1 cellular context compared by ENCODE assay signal in genomic region chr3:33440328-33440577, GRCh38.
TF ChIP-seq lines count a peak whose summit lies in the region.

TSS of gene UBP1 (minus strand) at chr3:33440405. CDS start at chr3:33439848, 557 bp downstream.

TF ChIP-seq in HepG2, 621 proteins besides CTCF, POLR2A, EP300 and RAD21 (continued from another document and continues in another):
- TF ChIP-seq ZHX1 (CRISPR knock-in tag; IDR thresholded peaks at IDR 0.05; ENCODE audit: low read depth) (no peak), ASH2L (IDR thresholded peaks at IDR 0.05; ENCODE audit: insufficient read length, low read depth, low read length) (no peak), CBX5 (CRISPR knock-in tag; IDR thresholded peaks at IDR 0.05; ENCODE audit: borderline replicate concordance) (no peak), ZNF788 (CRISPR knock-in tag; IDR thresholded peaks at IDR 0.05; ENCODE audit: borderline replicate concordance) (no peak), ZBTB10 (CRISPR knock-in tag; IDR thresholded peaks at IDR 0.05; ENCODE audit: borderline replicate concordance) (no peak), HDAC1 (CRISPR knock-in tag; IDR thresholded peaks at IDR 0.05) (no peak), HIC2 (CRISPR knock-in tag; IDR thresholded peaks at IDR 0.05; ENCODE audit: low read depth) (no peak), RARG (CRISPR knock-in tag; IDR thresholded peaks at IDR 0.05; ENCODE audit: low read depth) (no peak), ZBTB7B (CRISPR knock-in tag; IDR thresholded peaks at IDR 0.05) (no peak), UBTF (CRISPR knock-in tag; IDR thresholded peaks at IDR 0.05) (no peak), TFDP1 (CRISPR knock-in tag; IDR thresholded peaks at IDR 0.05; ENCODE audit: borderline replicate concordance) (no peak), SATB2 (CRISPR knock-in tag; IDR thresholded peaks at IDR 0.05) (no peak), GLMP (CRISPR knock-in tag; IDR thresholded peaks at IDR 0.05; ENCODE audit: borderline replicate concordance) (no peak), MATR3 (CRISPR knock-in tag; IDR thresholded peaks at IDR 0.05) (no peak), RFX5 (IDR thresholded peaks at IDR 0.05; ENCODE audit: low read depth, low read length) (no peak), MYPOP (CRISPR knock-in tag; IDR thresholded peaks at IDR 0.05) (no peak), ZFP37 (CRISPR knock-in tag; IDR thresholded peaks at IDR 0.05; ENCODE audit: borderline replicate concordance) (no peak), ZBTB39 (CRISPR knock-in tag; IDR thresholded peaks at IDR 0.05) (no peak), SRSF4 (IDR thresholded peaks at IDR 0.05; ENCODE audit: low read depth, low read length, poor library complexity, severe bottlenecking) (no peak), HOXA7 (CRISPR knock-in tag; IDR thresholded peaks at IDR 0.05) (no peak), ZNF674 (CRISPR knock-in tag; IDR thresholded peaks at IDR 0.05; ENCODE audit: low read depth) (no peak), GATA4 (IDR thresholded peaks at IDR 0.05; ENCODE audit: borderline replicate concordance, low read depth) (no peak), KDM2A (CRISPR knock-in tag; IDR thresholded peaks at IDR 0.05; ENCODE audit: borderline replicate concordance, low read depth) (no peak), DR1 (CRISPR knock-in tag; IDR thresholded peaks at IDR 0.05) (no peak), ZNF776 (CRISPR knock-in tag; IDR thresholded peaks at IDR 0.05) (no peak), ZBTB40 (IDR thresholded peaks at IDR 0.05) (no peak), ZBTB40 (CRISPR knock-in tag; IDR thresholded peaks at IDR 0.05) (no peak), ZKSCAN1 (IDR thresholded peaks at IDR 0.05; ENCODE audit: low read length) (no peak), MED1 (CRISPR knock-in tag; IDR thresholded peaks at IDR 0.05) (peak; percentile 61; the same call in 1 of the 2 replicates), SP1 (IDR thresholded peaks at IDR 0.05) (peak; percentile 61; the same call in 1 of the 2 replicates), SP1 (CRISPR knock-in tag; IDR thresholded peaks at IDR 0.05) (no peak; the same call in 1 of the 2 replicates)
